Comparison of ENCODE assay signal across 38 cellular contexts in the genomic region with DNA sequence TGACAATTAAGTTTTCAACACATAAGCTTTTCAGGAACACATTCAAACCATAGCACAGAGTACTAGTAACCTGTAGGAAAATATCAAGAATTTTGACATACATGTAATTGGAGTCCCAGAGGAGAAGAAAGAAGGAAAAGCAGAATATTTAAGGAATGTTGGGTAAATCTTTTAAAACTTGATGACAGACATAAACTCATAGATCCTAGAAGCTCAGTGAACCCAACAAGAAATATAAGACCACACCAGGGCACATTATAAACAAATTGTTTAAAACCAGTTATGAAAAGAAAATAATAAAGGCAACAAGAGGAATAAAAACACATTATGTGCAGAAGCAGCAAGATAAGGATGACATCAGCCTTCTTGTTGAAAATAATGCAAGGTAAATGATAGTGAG.
"Had no signal": no experiment of that assay in that cellular context is flagged by ENCODE, and none has a peak within 500 bp of the region (broad histone marks: within the 10 kb centered on the region; RNA-seq: fewer than 3 reads in every experiment).

No MANE protein-coding gene starts in this region.

- H3K27ac ChIP-seq: adrenal gland, ascending aorta, body of pancreas, brain microvascular endothelial cell, breast epithelium, cardiac muscle cell had no signal

- H3K4me1 Mint-ChIP-seq: activated naive CD4-positive, alpha-beta T cell treated with anti-CD3 and anti-CD28 coated beads, Interleukin-2, amount 10 ng/mL, durations not matched to agents 7 days and 5 days; activated naive CD4-positive, alpha-beta T cell treated with anti-CD3 and anti-CD28 coated beads, Interleukin-2, amount 50 U/mL, for 24 hours; activated naive CD8-positive, alpha-beta T cell treated with anti-CD3 and anti-CD28 coated beads for 36 hours; activated naive CD8-positive, alpha-beta T cell treated with anti-CD3 and anti-CD28 coated beads, Interleukin-2, amount 10 ng/mL, durations not matched to agents 7 days and 5 days; activated naive CD8-positive, alpha-beta T cell treated with anti-CD3 and anti-CD28 coated beads, Interleukin-2, amount 50 U/mL, for 24 hours; activated T-helper 17 cell treated with anti-CD3 and anti-CD28 coated beads, Interleukin-2, amount 50 U/mL, for 72 hours; brain; central memory CD8-positive, alpha-beta T cell had no signal

- FAIRE-seq: bronchial epithelial cell had no signal

- H3K4me1 ChIP-seq: adrenal gland, ascending aorta, breast epithelium had no signal

- H3K36me3 Mint-ChIP-seq: activated naive CD4-positive, alpha-beta T cell treated with anti-CD3 and anti-CD28 coated beads, Interleukin-2, amount 10 ng/mL, durations not matched to agents 7 days and 5 days; activated naive CD8-positive, alpha-beta T cell; activated naive CD8-positive, alpha-beta T cell treated with anti-CD3 and anti-CD28 coated beads, Interleukin-2, amount 10 ng/mL, durations not matched to agents 7 days and 5 days had no signal

- ATAC-seq: activated naive CD4-positive, alpha-beta T cell treated with anti-CD3 and anti-CD28 coated beads, Interleukin-2, amount 50 U/mL, for 72 hours; activated naive CD8-positive, alpha-beta T cell treated with anti-CD3 and anti-CD28 coated beads, Interleukin-2, amount 50 U/mL, for 24 hours; activated T-cell treated with anti-CD3 and anti-CD28 coated beads, Interleukin-2, amount 50 U/mL, for 4 hours; activated T-cell treated with anti-CD3 and anti-CD28 coated beads, Interleukin-2, amount 50 U/mL, for 72 hours; activated T-helper 17 cell treated with anti-CD3 and anti-CD28 coated beads, Interleukin-2, amount 50 U/mL, for 72 hours; body of pancreas had no signal

- DNase-seq: activated effector memory CD4-positive, alpha-beta T cell treated with anti-CD3 and anti-CD28 coated beads, Interleukin-2, amount 50 U/mL, for 16 hours; activated effector memory CD4-positive, alpha-beta T cell treated with Interleukin-2 at 50 U/mL for 16 hours; activated gamma-delta T cell; activated gamma-delta T cell treated with Interleukin-2 at 50 U/mL for 16 hours; activated naive CD4-positive, alpha-beta T cell; activated naive CD4-positive, alpha-beta T cell treated with anti-CD3 and anti-CD28 coated beads for 36 hours; activated naive CD4-positive, alpha-beta T cell treated with anti-CD3 and anti-CD28 coated beads, Interleukin-2, amount 10 ng/mL, durations not matched to agents 7 days and 5 days; activated naive CD4-positive, alpha-beta T cell treated with anti-CD3 and anti-CD28 coated beads, Interleukin-2, amount 50 U/mL, for 16 hours; activated naive CD4-positive, alpha-beta T cell treated with Interleukin-2 at 50 U/mL for 16 hours; activated naive CD8-positive, alpha-beta T cell treated with anti-CD3 and anti-CD28 coated beads for 36 hours; activated naive CD8-positive, alpha-beta T cell treated with anti-CD3 and anti-CD28 coated beads, Interleukin-2, amount 10 ng/mL, durations not matched to agents 7 days and 5 days; activated naive CD8-positive, alpha-beta T cell treated with anti-CD3 and anti-CD28 coated beads, Interleukin-2, amount 50 U/mL, for 24 hours; activated T-cell treated with anti-CD3 and anti-CD28 coated beads, Interleukin-2, amount 50 U/mL, for 24 hours; activated T-cell treated with anti-CD3 and anti-CD28 coated beads, Interleukin-2, amount 50 U/mL, for 4 hours; activated T-cell treated with anti-CD3 and anti-CD28 coated beads, Interleukin-2, amount 50 U/mL, for 48 hours; activated T-cell treated with anti-CD3 and anti-CD28 coated beads, Interleukin-2, amount 50 U/mL, for 72 hours; adrenal gland; amniotic stem cell; amygdala; anterior cingulate cortex; aorta; body of pancreas; brain microvascular endothelial cell; caudate nucleus; central memory CD4-positive, alpha-beta T cell; cerebellar nuclear complex had no signal

- H3K4me3 ChIP-seq: adrenal gland, ascending aorta, body of pancreas, breast epithelium, cardiac muscle cell had no signal

- H3K36me3 ChIP-seq: adrenal gland, ascending aorta, brain microvascular endothelial cell, breast epithelium, cardiac muscle cell had no signal

- H3K27me3 Mint-ChIP-seq: activated naive CD8-positive, alpha-beta T cell; brain; central memory CD8-positive, alpha-beta T cell had no signal

- H3K4me3 Mint-ChIP-seq: activated naive CD4-positive, alpha-beta T cell treated with anti-CD3 and anti-CD28 coated beads for 36 hours; activated naive CD4-positive, alpha-beta T cell treated with anti-CD3 and anti-CD28 coated beads, Interleukin-2, amount 10 ng/mL, durations not matched to agents 7 days and 5 days; activated naive CD4-positive, alpha-beta T cell treated with anti-CD3 and anti-CD28 coated beads, Interleukin-2, amount 50 U/mL, for 24 hours; activated naive CD8-positive, alpha-beta T cell; activated naive CD8-positive, alpha-beta T cell treated with anti-CD3 and anti-CD28 coated beads for 36 hours; activated naive CD8-positive, alpha-beta T cell treated with anti-CD3 and anti-CD28 coated beads, Interleukin-2, amount 10 ng/mL, durations not matched to agents 7 days and 5 days; activated naive CD8-positive, alpha-beta T cell treated with anti-CD3 and anti-CD28 coated beads, Interleukin-2, amount 50 U/mL, for 24 hours; activated T-cell treated with anti-CD3 and anti-CD28 coated beads, Interleukin-2, amount 50 U/mL, for 24 hours; activated T-cell treated with anti-CD3 and anti-CD28 coated beads, Interleukin-2, amount 50 U/mL, for 4 hours; activated T-cell treated with anti-CD3 and anti-CD28 coated beads, Interleukin-2, amount 50 U/mL, for 72 hours; activated T-helper 1 cell treated with anti-CD3 and anti-CD28 coated beads, Interleukin-12 subunit alpha, Interleukin-12 subunit beta, Interleukin-2, Interleukin-4 antibody, amounts not matched to agents 30 ng/mL and 10 ng/mL and 1 ng/mL, durations not matched to agents 14 hours and 24 hours and 36 hours; activated T-helper 17 cell treated with anti-CD3 and anti-CD28 coated beads, Interleukin-2, amount 50 U/mL, for 72 hours; brain; central memory CD8-positive, alpha-beta T cell had no signal

- H3K27me3 ChIP-seq: adrenal gland, ascending aorta, body of pancreas, brain microvascular endothelial cell, breast epithelium, cardiac muscle cell had no signal

- H3K27ac Mint-ChIP-seq: activated naive CD4-positive, alpha-beta T cell treated with anti-CD3 and anti-CD28 coated beads for 36 hours; activated naive CD4-positive, alpha-beta T cell treated with anti-CD3 and anti-CD28 coated beads, Interleukin-2, amount 10 ng/mL, durations not matched to agents 7 days and 5 days; activated naive CD4-positive, alpha-beta T cell treated with anti-CD3 and anti-CD28 coated beads, Interleukin-2, amount 50 U/mL, for 24 hours; activated naive CD4-positive, alpha-beta T cell treated with anti-CD3 and anti-CD28 coated beads, Interleukin-2, amount 50 U/mL, for 72 hours; activated naive CD8-positive, alpha-beta T cell; activated naive CD8-positive, alpha-beta T cell treated with anti-CD3 and anti-CD28 coated beads for 36 hours; activated naive CD8-positive, alpha-beta T cell treated with anti-CD3 and anti-CD28 coated beads, Interleukin-2, amount 10 ng/mL, durations not matched to agents 7 days and 5 days; activated naive CD8-positive, alpha-beta T cell treated with anti-CD3 and anti-CD28 coated beads, Interleukin-2, amount 50 U/mL, for 24 hours; activated T-cell treated with anti-CD3 and anti-CD28 coated beads, Interleukin-2, amount 50 U/mL, for 24 hours; activated T-cell treated with anti-CD3 and anti-CD28 coated beads, Interleukin-2, amount 50 U/mL, for 72 hours; activated T-helper 1 cell treated with anti-CD3 and anti-CD28 coated beads, Interleukin-12 subunit alpha, Interleukin-12 subunit beta, Interleukin-2, Interleukin-4 antibody, amounts not matched to agents 30 ng/mL and 10 ng/mL and 1 ng/mL, durations not matched to agents 14 hours and 24 hours and 36 hours; activated T-helper 17 cell treated with anti-CD3 and anti-CD28 coated beads, Interleukin-2, amount 50 U/mL, for 72 hours; activated T-helper 2 cell treated with anti-CD3 and anti-CD28 coated beads, Interferon-gamma antibody, Interleukin-2, Interleukin-4, amounts not matched to agents 10 μg/mL and 5 μg/mL and 100 μg/mL, durations not matched to agents 14 hours and 24 hours and 36 hours; brain had no signal

- H3K9me3 ChIP-seq: adrenal gland, body of pancreas had no signal
